ENCODE assay signal across 19 cellular contexts in the genomic region with DNA sequence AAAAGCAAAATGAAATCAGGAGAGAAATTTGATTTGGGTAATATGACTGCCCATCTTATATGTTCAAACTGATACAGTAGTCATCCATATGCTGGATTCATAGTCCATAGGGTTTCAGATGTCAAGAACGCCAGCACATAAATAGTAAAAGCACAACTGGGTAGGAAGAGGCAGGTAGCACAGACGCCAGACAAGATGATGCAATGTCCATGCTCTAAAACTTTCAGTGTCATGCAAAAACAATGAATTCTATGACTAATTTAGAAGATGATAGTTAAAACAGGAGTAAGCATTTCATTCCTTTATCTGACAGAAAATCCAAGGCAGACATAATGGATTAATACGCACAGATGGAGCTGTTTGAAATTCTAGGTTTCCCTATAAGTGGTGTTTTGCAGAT.
"Had no signal": no experiment of that assay in that cellular context is flagged by ENCODE, and none has a peak within 500 bp of the region (broad histone marks: within the 10 kb centered on the region; RNA-seq: fewer than 3 reads in every experiment).

No MANE protein-coding gene starts in this region.

- H3K27ac ChIP-seq: coronary artery, lower lobe of right lung had no signal

- H3K4me1 ChIP-seq: lower lobe of right lung had no signal

- H3K4me3 ChIP-seq: coronary artery, lower lobe of right lung had no signal

- FAIRE-seq: kidney had no signal

- DNase-seq: activated CD4-positive, alpha-beta memory T cell treated with anti-CD3 and anti-CD28 coated beads, Interleukin-2, amount 10 ng/mL, durations not matched to agents 7 days and 5 days; activated CD4-positive, alpha-beta T cell treated with anti-CD3 and anti-CD28 coated beads for 48 hours; activated effector memory CD4-positive, alpha-beta T cell treated with anti-CD3 and anti-CD28 coated beads, Interleukin-2, amount 50 U/mL, for 16 hours; activated naive CD4-positive, alpha-beta T cell treated with anti-CD3 and anti-CD28 coated beads, Interleukin-2, amount 50 U/mL, for 16 hours; activated naive CD8-positive, alpha-beta T cell treated with anti-CD3 and anti-CD28 coated beads, Interleukin-2, amount 50 U/mL, for 24 hours; anterior cingulate cortex; cerebellar nuclear complex; endodermal cell; foreskin fibroblast; kidney; lower lobe of right lung; naive B cell; posterior cingulate gyrus; stimulated activated CD4-positive, alpha-beta T cell treated with anti-CD3 and anti-CD28 coated beads, Interleukin-4, amount 100 ng/mL, for 24 hours; stimulated activated naive CD4-positive, alpha-beta T cell treated with Interleukin-2 at 50 U/mL for 16 hours; SW 1271; T-helper 2 cell had no signal

- ATAC-seq: activated naive CD8-positive, alpha-beta T cell treated with anti-CD3 and anti-CD28 coated beads, Interleukin-2, amount 50 U/mL, for 24 hours; left lobe of liver had no signal

- H3K9me3 ChIP-seq: lower lobe of right lung had no signal

- H3K36me3 ChIP-seq: lower lobe of right lung had no signal
